Comparison of ENCODE assay signal across 8 cellular contexts in genomic region chr6:119461187-119461586, GRCh38.
"Had no signal": no experiment of that assay in that cellular context is flagged by ENCODE, and none has a peak within 500 bp of the region (broad histone marks: within the 10 kb centered on the region; RNA-seq: fewer than 3 reads in every experiment).

No MANE protein-coding gene starts in this region.

- ATAC-seq: GM23338 had no signal

- FAIRE-seq: H1, H54, HTR-8/SVneo had no signal

- H2AFZ ChIP-seq: GM23338 had no signal

- DNase-seq: H9, HCEC 1CT, IMR-90, KBM-7 had no signal

- H3K4me2 ChIP-seq: GM23338 had no signal

- H3K4me3 Mint-ChIP-seq: GM23338, H9 had no signal

- H3K27ac Mint-ChIP-seq: GM23338, H9 had no signal

- H3K4me3 ChIP-seq: GM23338 had no signal

- H3K4me1 Mint-ChIP-seq: GM23338 had no signal
